In genomic region chr22:22201185-22201924, GRCh38 we compare ENCODE assay signal across 10 cellular contexts. TPM values are rescaled to one million over a fixed set of nuclear protein-coding genes. Genes with fewer than 3 reads are reported as not detected.
DNase-seq lines count a peak whose midpoint lies in the region; ATAC-seq and TF ChIP-seq lines count a peak whose summit lies in the region.
"Had no signal": no experiment of that assay in that cellular context is flagged by ENCODE, and none has a peak within 500 bp of the region (broad histone marks: within the 10 kb centered on the region; RNA-seq: fewer than 3 reads in every experiment).

No MANE protein-coding gene starts in this region.

- no peaks in the 10 kb centered on the region for H3K9me3 ChIP-seq in DOHH2 (ENCODE audit: control insufficient read depth, insufficient read depth, low read length)

- peak; percentile 96 for TF ChIP-seq CTCF in DOHH2 (IDR thresholded peaks at IDR 0.05; ENCODE audit: low read depth, low read length, poor library complexity, severe bottlenecking)
- TF ChIP-seq CTCF in glutamatergic neuron (IDR thresholded peaks at IDR 0.05; ENCODE audit: partially characterized antibody, unreplicated experiment), result peak; percentile 93

- peaks cover 34% of the 10 kb centered on the region for H3F3A ChIP-seq in DOHH2 (ENCODE audit: control insufficient read depth, insufficient read depth)

- ATAC-seq in GM21619 (IDR thresholded peaks at IDR 0.05; ENCODE audit: unreplicated experiment) (peak; percentile 73), HG03565 (IDR thresholded peaks at IDR 0.05; ENCODE audit: unreplicated experiment) (no peak)
- ATAC-seq in stimulated activated naive CD8-positive, alpha-beta T cell treated with anti-CD3 and anti-CD28 coated beads, Interleukin-15, Interleukin-2, amounts not matched to agents 100 U/mL and 50 U/mL, for 24 hours, result peak; percentile 65
- ATAC-seq: naive thymus-derived CD8-positive, alpha-beta T cell had no signal

- peaks cover 16% of the 10 kb centered on the region for H3K9me3 Mint-ChIP-seq in glutamatergic neuron (ENCODE audit: unreplicated experiment)

- H3K36me3 Mint-ChIP-seq in glutamatergic neuron (ENCODE audit: unreplicated experiment), result peaks cover 4% of the 10 kb centered on the region
- H3K36me3 Mint-ChIP-seq: naive thymus-derived CD8-positive, alpha-beta T cell had no signal

- H3K79me2 ChIP-seq in DOHH2 (ENCODE audit: control insufficient read depth, low read length), result peaks cover 9% of the 10 kb centered on the region

- H3K27me3 ChIP-seq in DOHH2 (ENCODE audit: control insufficient read depth, low read length), result no peaks in the 10 kb centered on the region

- no peaks in the 10 kb centered on the region for H3K9me2 ChIP-seq in DOHH2 (replicated peaks; ENCODE audit: control insufficient read depth, low read length)

- peak overlapping the region; percentile 64 for H3K4me2 ChIP-seq in DOHH2 (ENCODE audit: low read length)

- H3K4me1 Mint-ChIP-seq in glutamatergic neuron (ENCODE audit: low read depth, unreplicated experiment), result peaks cover 8% of the 10 kb centered on the region

- H3K27ac Mint-ChIP-seq in glutamatergic neuron (ENCODE audit: unreplicated experiment), result peak overlapping the region; percentile 15

- peaks cover 15% of the 10 kb centered on the region for H3K27me3 Mint-ChIP-seq in glutamatergic neuron (ENCODE audit: unreplicated experiment)

- H3K4me3 Mint-ChIP-seq in glutamatergic neuron (ENCODE audit: unreplicated experiment), result peak overlapping the region; percentile 17
- H3K4me3 Mint-ChIP-seq: naive thymus-derived CD8-positive, alpha-beta T cell had no signal

- H4K20me1 ChIP-seq in DOHH2 (ENCODE audit: control insufficient read depth, insufficient read depth, low read depth, low read length), result no peaks in the 10 kb centered on the region

- H3K36me3 ChIP-seq in DOHH2 (ENCODE audit: control insufficient read depth, low read length), result peaks cover 9% of the 10 kb centered on the region

- H3K4me1 ChIP-seq in DOHH2 (ENCODE audit: control insufficient read depth, low read length), result peaks cover 75% of the 10 kb centered on the region

- peak overlapping the region; percentile 72 for H3K27ac ChIP-seq in DOHH2 (ENCODE audit: low read depth, low read length)

- DNase-seq in NCI-H1092 treated with DMSO at 0.1 percent for 48 hours (lab: John Stamatoyannopoulos, UW) (peak; percentile 57), glutamatergic neuron (peak; percentile 81), NCI-H1436 (lab: John Stamatoyannopoulos, UW) (no peak)
- peak; percentile 74 to 78 for DNase-seq in activated CD4-positive, alpha-beta T cell treated with anti-CD3 and anti-CD28 coated beads, Interleukin-2, amount 50 U/mL, for 48 hours
- peak; percentile 75 for DNase-seq in stimulated activated naive CD8-positive, alpha-beta T cell treated with anti-CD3 and anti-CD28 coated beads, Interleukin-15, Interleukin-2, amounts not matched to agents 100 U/mL and 50 U/mL, for 24 hours

- peak overlapping the region; percentile 46 for H3K4me3 ChIP-seq in DOHH2 (ENCODE audit: low read length)

RNA-seq across cellular contexts. Expression of gene VPREB1, which starts 43.2 kb away (rescaled TPM):
- not detected for total RNA-seq in glutamatergic neuron (ENCODE audit: unreplicated experiment)
- total RNA-seq: activated CD8-positive, alpha-beta memory T cell treated with anti-CD3 and anti-CD28 coated beads for 36 hours; naive thymus-derived CD8-positive, alpha-beta T cell had no signal
